In genomic region chr2:183215917-183216316, GRCh38 we compare ENCODE assay signal across 1 cellular context.
TF ChIP-seq lines count a peak whose summit lies in the region.

No MANE protein-coding gene starts in this region.

TF ChIP-seq in K562, 482 proteins besides CTCF, POLR2A, EP300 and RAD21 (continued from another document and continues in another):
- no peak for TF ChIP-seq ZBTB11 (CRISPR knock-in tag; IDR thresholded peaks at IDR 0.05)
- TF ChIP-seq ZNF133 (CRISPR knock-in tag; IDR thresholded peaks at IDR 0.05), result no peak
- TF ChIP-seq RBM25 (IDR thresholded peaks at IDR 0.05; ENCODE audit: low read depth, low read length, severe bottlenecking), result no peak
- TF ChIP-seq DMBX1 (CRISPR knock-in tag; IDR thresholded peaks at IDR 0.05; ENCODE audit: borderline replicate concordance), result no peak
- TF ChIP-seq PHF8 (IDR thresholded peaks at IDR 0.05; ENCODE audit: borderline replicate concordance, low read length), result no peak
- no peak for TF ChIP-seq ZNF280A (IDR thresholded peaks at IDR 0.05; ENCODE audit: low read depth, partially characterized antibody)
- TF ChIP-seq NR2C2 (CRISPR knock-in tag; IDR thresholded peaks at IDR 0.05), result no peak
- TF ChIP-seq NR2C2 (tag; IDR thresholded peaks at IDR 0.05), result peak; percentile 63
- TF ChIP-seq BMI1 (IDR thresholded peaks at IDR 0.05; ENCODE audit: low read length), result no peak
- TF ChIP-seq SMARCE1 (IDR thresholded peaks at IDR 0.05), result no peak
- TF ChIP-seq CAMTA2 (CRISPR knock-in tag; conservative IDR thresholded peaks at IDR 0.05), result no peak
- TF ChIP-seq HCFC1 (IDR thresholded peaks at IDR 0.05; ENCODE audit: low read depth, low read length), result no peak
- 0 out of 2 replicates have a peak, but pooled peaks have one; percentile 47 for TF ChIP-seq SMAD4 (CRISPR knock-in tag; conservative IDR thresholded peaks at IDR 0.05)
- TF ChIP-seq ZNF696 (CRISPR knock-in tag; conservative IDR thresholded peaks at IDR 0.05), result no peak
- peak; percentile 43; the same call in 1 of the 2 replicates for TF ChIP-seq CEBPG (CRISPR knock-in tag; IDR thresholded peaks at IDR 0.05)
- peak in 1 of 2 experiments; percentile 85; a peak in 2 of 4 replicates for TF ChIP-seq CEBPG (tag; conservative IDR thresholded peaks at IDR 0.05 in 1 of 2, IDR thresholded peaks at IDR 0.05 in 1 of 2)
- TF ChIP-seq IRF1 (CRISPR knock-in tag; IDR thresholded peaks at IDR 0.05; ENCODE audit: borderline replicate concordance), result no peak
- no peak for TF ChIP-seq E2F8 (IDR thresholded peaks at IDR 0.05; ENCODE audit: low read depth, partially characterized antibody)
- no peak for TF ChIP-seq HINFP (tag; conservative IDR thresholded peaks at IDR 0.05; ENCODE audit: low read depth)
- TF ChIP-seq ETV1 (tag; conservative IDR thresholded peaks at IDR 0.05; ENCODE audit: low read depth), result 0 out of 2 replicates have a peak, but pooled peaks have one; percentile 8
- TF ChIP-seq NR2C1 (IDR thresholded peaks at IDR 0.05), result no peak
- 0 out of 2 replicates have a peak, but pooled peaks have one; percentile 32 for TF ChIP-seq NR2C1 (tag; IDR thresholded peaks at IDR 0.05)
- peak; percentile 57; the same call in 1 of the 2 replicates for TF ChIP-seq ZNF175 (CRISPR knock-in tag; IDR thresholded peaks at IDR 0.05; ENCODE audit: low read depth)
- no peak for TF ChIP-seq PTTG1 (tag; IDR thresholded peaks at IDR 0.05; ENCODE audit: low read depth)
- peak; percentile 12; the same call in 1 of the 2 replicates for TF ChIP-seq SMARCA4 (IDR thresholded peaks at IDR 0.05)
- no peak for TF ChIP-seq GATA2 (CRISPR knock-in tag; IDR thresholded peaks at IDR 0.05)
- peak; percentile 41; the same call in 1 of the 2 replicates for TF ChIP-seq L3MBTL2 (IDR thresholded peaks at IDR 0.05)
- TF ChIP-seq ZNF239 (CRISPR knock-in tag; IDR thresholded peaks at IDR 0.05), result no peak
- TF ChIP-seq CHD2 (IDR thresholded peaks at IDR 0.05; ENCODE audit: low read depth, low read length), result no peak
- no peak for TF ChIP-seq ZSCAN32 (CRISPR knock-in tag; IDR thresholded peaks at IDR 0.05)
- TF ChIP-seq FOXP1 (CRISPR knock-in tag; IDR thresholded peaks at IDR 0.05), result no peak
- no peak for TF ChIP-seq TAF1 (IDR thresholded peaks at IDR 0.05; ENCODE audit: control insufficient read depth, extremely low read depth, insufficient read depth, low read length, severe bottlenecking)
- TF ChIP-seq KLF1 (tag; IDR thresholded peaks at IDR 0.05), result no peak
- no peak for TF ChIP-seq ZNF830 (CRISPR knock-in tag; IDR thresholded peaks at IDR 0.05)
- TF ChIP-seq NEUROD1 (IDR thresholded peaks at IDR 0.05; ENCODE audit: borderline replicate concordance, low read depth, low read length, partially characterized antibody), result no peak
- TF ChIP-seq THAP7 (CRISPR knock-in tag; IDR thresholded peaks at IDR 0.05), result no peak
- TF ChIP-seq NUFIP1 (IDR thresholded peaks at IDR 0.05; ENCODE audit: partially characterized antibody), result no peak
- TF ChIP-seq ZBTB26 (CRISPR knock-in tag; IDR thresholded peaks at IDR 0.05), result no peak
- peak; percentile 72 for TF ChIP-seq MEIS2 (IDR thresholded peaks at IDR 0.05; ENCODE audit: partially characterized antibody)
- no peak for TF ChIP-seq RBM39 (optimal IDR thresholded peaks at IDR 0.05; ENCODE audit: low read depth, low read length)
- peak; percentile 27; the same call in 1 of the 2 replicates for TF ChIP-seq PKNOX1 (IDR thresholded peaks at IDR 0.05)
- no peak for TF ChIP-seq SMAD2 (IDR thresholded peaks at IDR 0.05; ENCODE audit: low read depth, low read length)
- no peak for TF ChIP-seq PBX2 (CRISPR knock-in tag; IDR thresholded peaks at IDR 0.05; ENCODE audit: low read depth)
- TF ChIP-seq PBX2 (tag; conservative IDR thresholded peaks at IDR 0.05; ENCODE audit: low read depth), result peak; percentile 75
- TF ChIP-seq VEZF1 (CRISPR knock-in tag; IDR thresholded peaks at IDR 0.05), result no peak
- no peak for TF ChIP-seq TAF7 (tag; IDR thresholded peaks at IDR 0.05)
- no peak for TF ChIP-seq ZNF77 (CRISPR knock-in tag; IDR thresholded peaks at IDR 0.05)
- TF ChIP-seq FOXK2 (conservative IDR thresholded peaks at IDR 0.05 in 1 of 2, IDR thresholded peaks at IDR 0.05 in 1 of 2; ENCODE audit: low read depth in 2 of 2), result no peak
- TF ChIP-seq HDAC6 (IDR thresholded peaks at IDR 0.05; ENCODE audit: low read depth, low read length), result no peak
- TF ChIP-seq ZNF766 (CRISPR knock-in tag; conservative IDR thresholded peaks at IDR 0.05), result no peak
